ENCODE assay signal across 1 cellular context in the genomic region with DNA sequence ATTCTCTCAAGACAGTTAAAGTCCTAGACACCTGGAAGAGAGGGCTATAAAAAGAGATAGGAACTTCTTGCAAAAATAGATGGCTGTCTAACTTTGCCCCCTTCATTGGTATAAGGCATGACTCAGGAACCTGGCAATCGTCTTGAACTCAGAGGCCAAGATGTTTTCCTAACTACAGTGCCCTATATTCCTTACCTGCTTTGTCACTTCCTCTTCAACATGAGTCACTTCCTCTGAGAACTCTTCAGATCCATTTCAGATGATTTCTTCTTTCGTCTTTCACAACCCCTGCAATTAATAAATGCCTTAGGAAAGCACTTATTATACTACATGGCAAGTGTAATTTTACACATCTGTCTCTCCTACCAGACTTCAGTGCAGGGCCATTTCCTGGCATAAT.
TF ChIP-seq lines count a peak whose summit lies in the region.

No MANE protein-coding gene starts in this region.

TF ChIP-seq in WTC11, 78 proteins besides CTCF, POLR2A, EP300 and RAD21 (continued from another document):
- TF ChIP-seq, protein P1, sequence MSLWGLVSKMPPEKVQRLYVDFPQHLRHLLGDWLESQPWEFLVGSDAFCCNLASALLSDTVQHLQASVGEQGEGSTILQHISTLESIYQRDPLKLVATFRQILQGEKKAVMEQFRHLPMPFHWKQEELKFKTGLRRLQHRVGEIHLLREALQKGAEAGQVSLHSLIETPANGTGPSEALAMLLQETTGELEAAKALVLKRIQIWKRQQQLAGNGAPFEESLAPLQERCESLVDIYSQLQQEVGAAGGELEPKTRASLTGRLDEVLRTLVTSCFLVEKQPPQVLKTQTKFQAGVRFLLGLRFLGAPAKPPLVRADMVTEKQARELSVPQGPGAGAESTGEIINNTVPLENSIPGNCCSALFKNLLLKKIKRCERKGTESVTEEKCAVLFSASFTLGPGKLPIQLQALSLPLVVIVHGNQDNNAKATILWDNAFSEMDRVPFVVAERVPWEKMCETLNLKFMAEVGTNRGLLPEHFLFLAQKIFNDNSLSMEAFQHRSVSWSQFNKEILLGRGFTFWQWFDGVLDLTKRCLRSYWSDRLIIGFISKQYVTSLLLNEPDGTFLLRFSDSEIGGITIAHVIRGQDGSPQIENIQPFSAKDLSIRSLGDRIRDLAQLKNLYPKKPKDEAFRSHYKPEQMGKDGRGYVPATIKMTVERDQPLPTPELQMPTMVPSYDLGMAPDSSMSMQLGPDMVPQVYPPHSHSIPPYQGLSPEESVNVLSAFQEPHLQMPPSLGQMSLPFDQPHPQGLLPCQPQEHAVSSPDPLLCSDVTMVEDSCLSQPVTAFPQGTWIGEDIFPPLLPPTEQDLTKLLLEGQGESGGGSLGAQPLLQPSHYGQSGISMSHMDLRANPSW (CRISPR knock-in tag; conservative IDR thresholded peaks at IDR 0.05; ENCODE audit: low read depth), result no peak
- TF ChIP-seq RORB (CRISPR knock-in tag; IDR thresholded peaks at IDR 0.05), result no peak
- TF ChIP-seq, protein P2, sequence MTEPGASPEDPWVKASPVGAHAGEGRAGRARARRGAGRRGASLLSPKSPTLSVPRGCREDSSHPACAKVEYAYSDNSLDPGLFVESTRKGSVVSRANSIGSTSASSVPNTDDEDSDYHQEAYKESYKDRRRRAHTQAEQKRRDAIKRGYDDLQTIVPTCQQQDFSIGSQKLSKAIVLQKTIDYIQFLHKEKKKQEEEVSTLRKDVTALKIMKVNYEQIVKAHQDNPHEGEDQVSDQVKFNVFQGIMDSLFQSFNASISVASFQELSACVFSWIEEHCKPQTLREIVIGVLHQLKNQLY (CRISPR knock-in tag; IDR thresholded peaks at IDR 0.05), result no peak
- TF ChIP-seq, protein P3, sequence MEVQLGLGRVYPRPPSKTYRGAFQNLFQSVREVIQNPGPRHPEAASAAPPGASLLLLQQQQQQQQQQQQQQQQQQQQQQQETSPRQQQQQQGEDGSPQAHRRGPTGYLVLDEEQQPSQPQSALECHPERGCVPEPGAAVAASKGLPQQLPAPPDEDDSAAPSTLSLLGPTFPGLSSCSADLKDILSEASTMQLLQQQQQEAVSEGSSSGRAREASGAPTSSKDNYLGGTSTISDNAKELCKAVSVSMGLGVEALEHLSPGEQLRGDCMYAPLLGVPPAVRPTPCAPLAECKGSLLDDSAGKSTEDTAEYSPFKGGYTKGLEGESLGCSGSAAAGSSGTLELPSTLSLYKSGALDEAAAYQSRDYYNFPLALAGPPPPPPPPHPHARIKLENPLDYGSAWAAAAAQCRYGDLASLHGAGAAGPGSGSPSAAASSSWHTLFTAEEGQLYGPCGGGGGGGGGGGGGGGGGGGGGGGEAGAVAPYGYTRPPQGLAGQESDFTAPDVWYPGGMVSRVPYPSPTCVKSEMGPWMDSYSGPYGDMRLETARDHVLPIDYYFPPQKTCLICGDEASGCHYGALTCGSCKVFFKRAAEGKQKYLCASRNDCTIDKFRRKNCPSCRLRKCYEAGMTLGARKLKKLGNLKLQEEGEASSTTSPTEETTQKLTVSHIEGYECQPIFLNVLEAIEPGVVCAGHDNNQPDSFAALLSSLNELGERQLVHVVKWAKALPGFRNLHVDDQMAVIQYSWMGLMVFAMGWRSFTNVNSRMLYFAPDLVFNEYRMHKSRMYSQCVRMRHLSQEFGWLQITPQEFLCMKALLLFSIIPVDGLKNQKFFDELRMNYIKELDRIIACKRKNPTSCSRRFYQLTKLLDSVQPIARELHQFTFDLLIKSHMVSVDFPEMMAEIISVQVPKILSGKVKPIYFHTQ (CRISPR knock-in tag; IDR thresholded peaks at IDR 0.05), result no peak
- TF ChIP-seq MYBL2 (CRISPR knock-in tag; IDR thresholded peaks at IDR 0.05), result no peak
